ENCODE assay signal across 8 cellular contexts in the genomic region with DNA sequence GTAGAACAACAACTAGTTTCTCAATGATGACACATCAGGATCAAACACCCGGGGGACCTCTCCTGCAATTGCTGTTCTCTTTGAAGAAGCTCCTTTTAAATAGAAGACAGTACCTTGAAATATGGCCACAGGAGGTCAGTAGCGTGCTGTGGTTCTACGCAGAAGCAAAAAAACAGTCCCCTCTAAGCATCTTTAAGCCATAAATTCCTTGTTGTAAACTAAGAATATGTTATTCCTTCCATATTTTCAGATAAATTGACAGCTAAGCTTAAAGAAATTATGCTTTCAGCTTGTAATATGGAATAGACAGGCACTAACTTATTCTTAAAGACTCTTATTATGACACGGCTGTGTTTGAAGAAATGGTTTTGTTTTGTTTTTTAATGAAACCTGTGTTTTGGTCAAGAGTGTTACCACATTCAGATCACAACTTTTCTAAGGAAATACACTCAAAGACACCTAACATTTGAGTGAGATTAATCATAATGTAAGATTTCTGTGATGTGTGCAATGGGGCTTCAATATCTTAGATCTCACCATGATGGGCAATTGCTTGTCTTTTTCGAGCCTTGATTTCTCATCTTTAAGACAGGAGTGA. TPM values are rescaled to one million over a fixed set of nuclear protein-coding genes. Genes with fewer than 3 reads are reported as not detected.
DNase-seq lines count a peak whose midpoint lies in the region; ATAC-seq and TF ChIP-seq lines count a peak whose summit lies in the region.

No MANE protein-coding gene starts in this region.

- no peak overlapping the region for H3K27ac ChIP-seq in body of pancreas

- H3K36me3 ChIP-seq in body of pancreas (replicated peaks in 1 of 2; ENCODE audit: insufficient read depth in 1 of 2, low read depth in 2 of 2), result no peaks in the 10 kb centered on the region

- WGBS in body of pancreas, 2 donors, result 30 to 35% methylated on average over 5 of the region's 5 CpGs

- DNase-seq in C1 segment of cervical spinal cord (lab: John Stamatoyannopoulos, UW) (peak in 8 of 14 donors; percentile 4 to 34 (median 26)), NCI-H146 (lab: John Stamatoyannopoulos, UW) (peak; percentile 82), T-helper 22 cell (ENCODE audit: low read depth) (peak; percentile 16), body of pancreas (peak; percentile 56 to 73 (median 61)), iPS-NIHi11 (ENCODE audit: low spot score) (peak; percentile 67)
- peak; percentile 31 to 54 (median 33) for DNase-seq in stimulated activated CD4-positive, alpha-beta T cell treated with anti-CD3 and anti-CD28 coated beads, Interleukin-12 subunit alpha, Interleukin-12 subunit beta, amount 100 ng/mL, for 48 hours (ENCODE audit: low read depth in 2 of 3, low spot score in 1 of 3)

- intact Hi-C loops in body of pancreas (cut with DNase I), result loop anchor here (5.0 to 10.0 kb wide), 2 partner anchors 73 to 540 kb away; no protein-coding TSS in a partner anchor

- peak; percentile 55 to 81 (median 77) for TF ChIP-seq CTCF in body of pancreas (IDR thresholded peaks at IDR 0.05)

- no peaks in the 10 kb centered on the region for H3K27me3 ChIP-seq in body of pancreas

- ATAC-seq in GM19452 (IDR thresholded peaks at IDR 0.05; ENCODE audit: unreplicated experiment) (peak; percentile 42), body of pancreas (peak; percentile 63), HG03139 (IDR thresholded peaks at IDR 0.05; ENCODE audit: unreplicated experiment) (no peak)

- H3K9me3 ChIP-seq in body of pancreas, result no peaks in the 10 kb centered on the region

- H3K4me3 ChIP-seq in body of pancreas, result no peak overlapping the region

- H3K4me1 ChIP-seq in body of pancreas, result no peaks in the 10 kb centered on the region

- no peak for TF ChIP-seq POLR2A in body of pancreas (IDR thresholded peaks at IDR 0.05)

RNA-seq across cellular contexts. Expression of gene IL20RA, which starts 49.7 kb away (rescaled TPM):
- 10 to 100 TPM; 12.7 to 23.7 TPM for total RNA-seq in body of pancreas

Comparison
In these comparisons a context has a peak if more than half of its experiments do, and no peak if none do; other contexts are left out.
1. DNase-seq: peak in every context shown above with its lines; median percentile 82 in NCI-H146; 67 in iPS-NIHi11; 61 in body of pancreas; 33 in stimulated activated CD4-positive, alpha-beta T cell treated with anti-CD3 and anti-CD28 coated beads, Interleukin-12 subunit alpha, Interleukin-12 subunit beta, amount 100 ng/mL, for 48 hours; 26 in C1 segment of cervical spinal cord; 16 in T-helper 22 cell.